ENCODE assay signal across 8 cellular contexts in genomic region chr17:82781894-82782274, GRCh38. TPM values are rescaled to one million over a fixed set of nuclear protein-coding genes. Genes with fewer than 3 reads are reported as not detected.
DNase-seq lines count a peak whose midpoint lies in the region; TF ChIP-seq lines count a peak whose summit lies in the region.

No MANE protein-coding gene starts in this region.

- H3K27ac Mint-ChIP-seq in nephron progenitor cell = peak overlapping the region; percentile 69

- H3K4me1 Mint-ChIP-seq in nephron progenitor cell = peaks cover 30% of the 10 kb centered on the region

- H3K27me3 ChIP-seq in Peyer's patch (no peaks in the 10 kb centered on the region), fibroblast of lung (ENCODE audit: control insufficient read depth, insufficient read depth, low read length) (no peaks in the 10 kb centered on the region)

- H3K27ac ChIP-seq in Peyer's patch (no peak overlapping the region), fibroblast of lung (ENCODE audit: insufficient read depth, low read length) (no peak overlapping the region)

- peaks cover 6% of the 10 kb centered on the region for H3K9me3 Mint-ChIP-seq in nephron progenitor cell

- H3K4me3 ChIP-seq in Jurkat, Clone E6-1 (ENCODE audit: low read length) = no peak overlapping the region
- H3K4me3 ChIP-seq in Peyer's patch = no peak overlapping the region
- H3K4me3 ChIP-seq in fibroblast of lung (replicated peaks in 1 of 4; ENCODE audit: control extremely low read depth in 1 of 4, insufficient read depth in 1 of 4, low read depth in 3 of 4, low read length in 4 of 4) = no peak overlapping the region

- TF ChIP-seq CTCF in GM10266 (IDR thresholded peaks at IDR 0.05; ENCODE audit: control insufficient read depth, insufficient read depth, low read depth, missing control alignments) = peak; percentile 89
- TF ChIP-seq CTCF in Peyer's patch (IDR thresholded peaks at IDR 0.05) = peak; percentile 89 to 99 (median 98)
- TF ChIP-seq CTCF in fibroblast of lung (conservative IDR thresholded peaks at IDR 0.05 in 1 of 2, IDR thresholded peaks at IDR 0.05 in 1 of 2; ENCODE audit: low read depth in 1 of 2, low read length in 2 of 2) = peak; percentile 97 to 99
- TF ChIP-seq CTCF in nephron progenitor cell (IDR thresholded peaks at IDR 0.05) = peak; percentile 97

- H3K79me2 ChIP-seq in fibroblast of lung (ENCODE audit: control insufficient read depth, insufficient read depth, low read length) = no peaks in the 10 kb centered on the region

- H3K9ac ChIP-seq in fibroblast of lung (ENCODE audit: insufficient read depth, low read length) = no peak overlapping the region

- DNase-seq in GM10266 (ENCODE audit: extremely low spot score) (peak; percentile 93), Peyer's patch (peak; percentile 77 to 93 (median 90)), fibroblast of lung (ENCODE audit: low read depth in 2 of 2) (peak; percentile 48 to 76), nephron progenitor cell (peak; percentile 90), amniotic stem cell (lab: John Stamatoyannopoulos, UW) (no peak)
- peak; percentile 62 for DNase-seq in Jurkat, Clone E6-1 (ENCODE audit: low read depth, low spot score)
- DNase-seq in activated T-cell treated with anti-CD3 and anti-CD28 coated beads, Interleukin-2, amount 50 U/mL, for 48 hours = peak; percentile 86 to 88
- peak; percentile 61 to 86 (median 77) for DNase-seq in stimulated activated naive CD4-positive, alpha-beta T cell (lab: John Stamatoyannopoulos, UW)

- H4K20me1 ChIP-seq in fibroblast of lung (ENCODE audit: control insufficient read depth, extremely low read depth, insufficient read depth, low read length) = no peaks in the 10 kb centered on the region

- no peak overlapping the region for H3K4me2 ChIP-seq in fibroblast of lung (ENCODE audit: extremely low read depth, insufficient read depth, low read length)

- H3K36me3 ChIP-seq in Peyer's patch = peaks cover 0 to 12% (median 0%) of the 10 kb centered on the region in 3 donors
- peaks cover 12% of the 10 kb centered on the region for H3K36me3 ChIP-seq in fibroblast of lung (ENCODE audit: control insufficient read depth, insufficient read depth, low read length)

- H2AFZ ChIP-seq in fibroblast of lung (ENCODE audit: low read length) = no peak overlapping the region

- H3K27me3 Mint-ChIP-seq in nephron progenitor cell (ENCODE audit: low read depth, poor library complexity) = peaks cover 3% of the 10 kb centered on the region

- H3K9me3 ChIP-seq in Peyer's patch = no peaks in the 10 kb centered on the region
- no peaks in the 10 kb centered on the region for H3K9me3 ChIP-seq in fibroblast of lung (ENCODE audit: control insufficient read depth, insufficient read depth, low read depth, low read length)

- no peak for TF ChIP-seq POLR2A in Peyer's patch (IDR thresholded peaks at IDR 0.05)

- no peak overlapping the region for H3K4me3 Mint-ChIP-seq in nephron progenitor cell

- no peaks in the 10 kb centered on the region for H3K4me1 ChIP-seq in Peyer's patch
- H3K4me1 ChIP-seq in fibroblast of lung (ENCODE audit: control insufficient read depth, extremely low read depth, insufficient read depth, low read length) = peaks cover 2% of the 10 kb centered on the region

- H3K36me3 Mint-ChIP-seq in nephron progenitor cell (ENCODE audit: low read depth) = peaks cover 32% of the 10 kb centered on the region

RNA-seq across cellular contexts. Expression of gene TBCD, which starts 30.0 kb away (rescaled TPM):
- 162 TPM for polyA plus RNA-seq in Jurkat, Clone E6-1 (2012; ENCODE audit: insufficient read depth, insufficient read length)
- total RNA-seq in Peyer's patch = 100 to 1,000 TPM in 1 of 4 donors, 10 to 100 TPM in 3; 58.7 to 130 (median 74.8) TPM
- total RNA-seq in fibroblast of lung = 24.9 and 36.7 TPM in 2 replicates
- polyA plus RNA-seq in fibroblast of lung = 22.1 and 56.7 TPM in 2 replicates
- polyA plus RNA-seq in fibroblast of lung (2012) = 44.9 and 96.5 TPM in 2 replicates
- 78.1 and 120 TPM in 2 replicates for polyA minus RNA-seq in fibroblast of lung (ENCODE audit: low replicate concordance)

RNA-seq across cellular contexts. Expression of gene FN3K, which starts 46.5 kb away (rescaled TPM):
- 1.3 TPM for polyA plus RNA-seq in Jurkat, Clone E6-1 (2012; ENCODE audit: insufficient read depth, insufficient read length)
- total RNA-seq in Peyer's patch (10 to 100 TPM; 14.0 to 56.3 (median 23.0) TPM), fibroblast of lung (5.6 and 8.9 TPM in 2 replicates)
- 0.61 and 0.69 TPM in 2 replicates for polyA plus RNA-seq in fibroblast of lung
- 8.0 and 8.9 TPM in 2 replicates for polyA plus RNA-seq in fibroblast of lung (2012)
- polyA minus RNA-seq in fibroblast of lung (ENCODE audit: low replicate concordance) = 1.1 and 5.4 TPM in 2 replicates

RNA-seq across cellular contexts. Expression of gene ZNF750, which starts 57.9 kb away (rescaled TPM):
- polyA plus RNA-seq in Jurkat, Clone E6-1 (2012; ENCODE audit: insufficient read depth, insufficient read length) = not detected
- not detected for total RNA-seq in Peyer's patch
- total RNA-seq in fibroblast of lung = not detected in 2 replicates
- polyA plus RNA-seq in fibroblast of lung = not detected in 2 replicates
- 0.02 TPM in 1 of 2 replicates, not detected in the other for polyA plus RNA-seq in fibroblast of lung (2012)
- polyA minus RNA-seq in fibroblast of lung (ENCODE audit: low replicate concordance) = not detected in 2 replicates
